18 cellular contexts compared by ENCODE assay signal in the genomic region with DNA sequence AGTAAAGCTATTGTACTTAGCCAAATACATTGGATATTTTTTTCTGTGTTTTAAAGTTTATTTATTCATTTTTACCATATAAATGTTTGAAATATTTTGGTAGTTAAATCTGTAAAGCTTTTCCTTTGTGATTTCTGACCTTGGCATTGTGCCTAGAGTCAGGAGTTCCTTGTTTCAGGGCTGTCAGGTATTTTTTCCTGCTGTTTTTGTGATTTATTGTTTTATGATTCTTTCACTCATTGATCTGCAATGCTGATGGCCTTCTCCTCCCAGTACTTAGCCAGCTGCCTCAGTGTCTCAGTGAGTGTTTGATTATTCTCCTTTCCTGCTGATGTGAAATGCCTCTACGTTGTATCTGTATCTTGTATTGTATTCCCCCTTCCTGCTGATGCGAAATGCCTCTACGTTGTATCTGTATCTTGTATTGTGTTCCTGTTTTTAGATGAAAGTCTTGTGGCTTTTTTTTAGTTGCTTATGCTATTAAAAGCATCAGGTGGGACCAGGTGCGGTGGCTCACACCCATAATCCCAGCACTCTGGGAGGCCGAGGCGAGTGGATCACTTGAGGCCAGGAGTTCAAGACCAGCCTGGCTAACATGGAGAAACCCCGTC.
DNase-seq lines count a peak whose midpoint lies in the region; ATAC-seq, FAIRE-seq and TF ChIP-seq lines count a peak whose summit lies in the region.
"Had no signal": no experiment of that assay in that cellular context is flagged by ENCODE, and none has a peak within 500 bp of the region (broad histone marks: within the 10 kb centered on the region; RNA-seq: fewer than 3 reads in every experiment).

No MANE protein-coding gene starts in this region.

- H3K36me3 ChIP-seq in left ventricle myocardium inferior (no peaks in the 10 kb centered on the region), aorta (ENCODE audit: control insufficient read depth in 1 of 2, insufficient read depth in 2 of 2, low read length in 1 of 2) (no peaks in the 10 kb centered on the region)

- H3K4me1 ChIP-seq in left ventricle myocardium inferior (peaks cover 68% of the 10 kb centered on the region), aorta (ENCODE audit: control insufficient read depth in 1 of 2, insufficient read depth in 2 of 2, low read length in 2 of 2) (no peaks in the 10 kb centered on the region)

- no peak for DNase-seq in stimulated activated naive CD8-positive, alpha-beta T cell treated with anti-CD3 and anti-CD28 coated beads, Interleukin-15, Interleukin-2, amounts not matched to agents 100 U/mL and 50 U/mL, for 24 hours
- no peak for DNase-seq in activated naive CD8-positive, alpha-beta T cell treated with anti-CD3 and anti-CD28 coated beads, Interleukin-2, amount 50 U/mL, for 24 hours
- DNase-seq in mesothelial cell of epicardium (ENCODE audit: low spot score in 2 of 2, unreplicated experiment in 2 of 2) (no peak), left ventricle myocardium inferior (no peak), aorta (no peak), D721Med (ENCODE audit: insufficient read length, low spot score) (no peak)
- DNase-seq: ACHN; activated CD4-positive, alpha-beta T cell treated with anti-CD3 and anti-CD28 coated beads for 1 hour; activated T-cell treated with anti-CD3 and anti-CD28 coated beads, Interleukin-2, amount 50 U/mL, for 1 hour; amniotic stem cell; Calu3; NCI-H1092 treated with DMSO at 0.1 percent for 48 hours; NCI-H2171; psoas muscle had no signal

- H3K27ac ChIP-seq in left ventricle myocardium inferior (replicated peaks) (no peak overlapping the region), aorta (ENCODE audit: low read depth in 1 of 2, low read length in 2 of 2) (no peak overlapping the region)
- H3K27ac ChIP-seq: coronary artery, psoas muscle, suprapubic skin had no signal

- TF ChIP-seq CTCF in mesothelial cell of epicardium (IDR thresholded peaks at IDR 0.05; ENCODE audit: unreplicated experiment) (no peak), left ventricle myocardium inferior (IDR thresholded peaks at IDR 0.05; ENCODE audit: borderline replicate concordance) (no peak), D721Med (IDR thresholded peaks at IDR 0.05; ENCODE audit: insufficient read depth, missing control alignments) (no peak)

- peaks cover 15% of the 10 kb centered on the region for H3K36me3 Mint-ChIP-seq in stimulated activated naive CD8-positive, alpha-beta T cell treated with anti-CD3 and anti-CD28 coated beads, Interleukin-15, Interleukin-2, amounts not matched to agents 100 ng/mL and 50 ng/mL, for 24 hours (ENCODE audit: low read depth)
- peaks cover 10% of the 10 kb centered on the region for H3K36me3 Mint-ChIP-seq in activated naive CD8-positive, alpha-beta T cell treated with anti-CD3 and anti-CD28 coated beads, Interleukin-2, amount 50 U/mL, for 24 hours (ENCODE audit: low read depth)
- no peaks in the 10 kb centered on the region for H3K36me3 Mint-ChIP-seq in mesothelial cell of epicardium

- H3K9me3 ChIP-seq in left ventricle myocardium inferior (replicated peaks): no peaks in the 10 kb centered on the region
- no peaks in the 10 kb centered on the region for H3K9me3 ChIP-seq in aorta (ENCODE audit: control insufficient read depth, low read length)
- H3K9me3 ChIP-seq: psoas muscle, suprapubic skin had no signal

- FAIRE-seq in D721Med (lab: Jason Lieb, UNC): no peak

- no peaks in the 10 kb centered on the region for H3K27me3 ChIP-seq in left ventricle myocardium inferior (ENCODE audit: low read depth)
- H3K27me3 ChIP-seq in aorta (ENCODE audit: control insufficient read depth in 1 of 2, insufficient read depth in 2 of 2, low read length in 1 of 2): no peaks in the 10 kb centered on the region
- H3K27me3 ChIP-seq: suprapubic skin had no signal

- ATAC-seq in stimulated activated naive CD8-positive, alpha-beta T cell treated with anti-CD3 and anti-CD28 coated beads, Interleukin-15, Interleukin-2, amounts not matched to agents 100 U/mL and 50 U/mL, for 24 hours: no peak
- no peak for ATAC-seq in activated naive CD8-positive, alpha-beta T cell treated with anti-CD3 and anti-CD28 coated beads, Interleukin-2, amount 50 U/mL, for 24 hours
- ATAC-seq in aorta (ENCODE audit: low FRiP score) (no peak), GM19455 (IDR thresholded peaks at IDR 0.05; ENCODE audit: unreplicated experiment) (no peak)
- ATAC-seq: psoas muscle had no signal

- H3K27me3 Mint-ChIP-seq in stimulated activated naive CD8-positive, alpha-beta T cell treated with anti-CD3 and anti-CD28 coated beads, Interleukin-15, Interleukin-2, amounts not matched to agents 100 ng/mL and 50 ng/mL, for 24 hours: no peaks in the 10 kb centered on the region
- no peaks in the 10 kb centered on the region for H3K27me3 Mint-ChIP-seq in activated naive CD8-positive, alpha-beta T cell treated with anti-CD3 and anti-CD28 coated beads, Interleukin-2, amount 50 U/mL, for 24 hours
- no peaks in the 10 kb centered on the region for H3K27me3 Mint-ChIP-seq in mesothelial cell of epicardium (ENCODE audit: low read depth)

- peak overlapping the region; percentile 1 for H3K27ac Mint-ChIP-seq in stimulated activated naive CD8-positive, alpha-beta T cell treated with anti-CD3 and anti-CD28 coated beads, Interleukin-15, Interleukin-2, amounts not matched to agents 100 ng/mL and 50 ng/mL, for 24 hours
- peak overlapping the region; percentile 57 for H3K27ac Mint-ChIP-seq in activated naive CD8-positive, alpha-beta T cell treated with anti-CD3 and anti-CD28 coated beads, Interleukin-2, amount 50 U/mL, for 24 hours
- H3K27ac Mint-ChIP-seq in mesothelial cell of epicardium: peak overlapping the region; percentile 45

- no peak overlapping the region for H3K4me3 Mint-ChIP-seq in stimulated activated naive CD8-positive, alpha-beta T cell treated with anti-CD3 and anti-CD28 coated beads, Interleukin-15, Interleukin-2, amounts not matched to agents 100 ng/mL and 50 ng/mL, for 24 hours
- H3K4me3 Mint-ChIP-seq in activated naive CD8-positive, alpha-beta T cell treated with anti-CD3 and anti-CD28 coated beads, Interleukin-2, amount 50 U/mL, for 24 hours: no peak overlapping the region
- no peak overlapping the region for H3K4me3 Mint-ChIP-seq in mesothelial cell of epicardium

- intact Hi-C loops in left ventricle myocardium inferior (cut with micrococcal nuclease) (no loop called here), aorta (cut with DNase I) (no loop called here)

- H3K4me1 Mint-ChIP-seq in stimulated activated naive CD8-positive, alpha-beta T cell treated with anti-CD3 and anti-CD28 coated beads, Interleukin-15, Interleukin-2, amounts not matched to agents 100 ng/mL and 50 ng/mL, for 24 hours (ENCODE audit: low read depth): peaks cover 37% of the 10 kb centered on the region
- peaks cover 35% of the 10 kb centered on the region for H3K4me1 Mint-ChIP-seq in activated naive CD8-positive, alpha-beta T cell treated with anti-CD3 and anti-CD28 coated beads, Interleukin-2, amount 50 U/mL, for 24 hours
- peaks cover 31% of the 10 kb centered on the region for H3K4me1 Mint-ChIP-seq in mesothelial cell of epicardium

- WGBS in aorta, 2 donors: 92 to 94% methylated on average over 7 of the region's 7 CpGs

- H3K4me3 ChIP-seq in left ventricle myocardium inferior: no peak overlapping the region
- no peak overlapping the region for H3K4me3 ChIP-seq in aorta (ENCODE audit: low read length in 2 of 2)
- H3K4me3 ChIP-seq: coronary artery, psoas muscle, suprapubic skin had no signal

- no peaks in the 10 kb centered on the region for H3K9me3 Mint-ChIP-seq in stimulated activated naive CD8-positive, alpha-beta T cell treated with anti-CD3 and anti-CD28 coated beads, Interleukin-15, Interleukin-2, amounts not matched to agents 100 ng/mL and 50 ng/mL, for 24 hours
- no peaks in the 10 kb centered on the region for H3K9me3 Mint-ChIP-seq in activated naive CD8-positive, alpha-beta T cell treated with anti-CD3 and anti-CD28 coated beads, Interleukin-2, amount 50 U/mL, for 24 hours
- no peaks in the 10 kb centered on the region for H3K9me3 Mint-ChIP-seq in mesothelial cell of epicardium

Comparison
In these comparisons a context has a peak if more than half of its experiments do, and no peak if none do; other contexts are left out.
1. H3K27ac Mint-ChIP-seq: peak in every context shown above with its lines; median percentile 57 in activated naive CD8-positive, alpha-beta T cell treated with anti-CD3 and anti-CD28 coated beads, Interleukin-2, amount 50 U/mL, for 24 hours; 45 in mesothelial cell of epicardium; 1 in stimulated activated naive CD8-positive, alpha-beta T cell treated with anti-CD3 and anti-CD28 coated beads, Interleukin-15, Interleukin-2, amounts not matched to agents 100 ng/mL and 50 ng/mL, for 24 hours.